ENCODE assay signal across 13 cellular contexts in the genomic region with DNA sequence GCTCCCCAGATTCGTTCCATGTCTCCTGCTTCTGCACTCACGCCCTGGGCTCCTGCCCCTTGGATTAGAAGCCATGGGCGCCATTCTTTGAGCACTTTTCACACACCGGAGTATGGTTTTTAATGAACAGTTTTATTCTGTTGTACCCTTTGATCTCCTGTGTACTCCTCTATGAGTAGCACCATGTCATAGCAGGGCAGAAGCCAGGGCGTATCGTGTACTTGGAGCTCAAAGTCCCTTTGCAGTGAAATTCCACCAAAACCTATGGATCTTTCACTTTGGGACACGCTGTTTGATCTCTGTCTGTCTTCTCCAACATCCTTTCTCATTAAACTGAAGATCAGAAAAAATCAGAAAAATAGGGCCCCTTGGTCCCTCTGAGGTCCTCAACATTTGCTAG.
"Had no signal": no experiment of that assay in that cellular context is flagged by ENCODE, and none has a peak within 500 bp of the region (broad histone marks: within the 10 kb centered on the region; RNA-seq: fewer than 3 reads in every experiment).

No MANE protein-coding gene starts in this region.

- H3K9me3 Mint-ChIP-seq: effector memory CD8-positive, alpha-beta T cell; natural killer cell; neural progenitor cell had no signal

- H3K27ac Mint-ChIP-seq: neural progenitor cell had no signal

- H3K27me3 ChIP-seq: esophagus squamous epithelium, gastroesophageal sphincter, neural progenitor cell, ovary, right atrium auricular region had no signal

- H3K27ac ChIP-seq: esophagus squamous epithelium, gastroesophageal sphincter, neural progenitor cell, ovary, right atrium auricular region had no signal

- H3K4me3 Mint-ChIP-seq: effector memory CD8-positive, alpha-beta T cell; natural killer cell; neural progenitor cell had no signal

- H3K36me3 Mint-ChIP-seq: natural killer cell, neural progenitor cell had no signal

- H3K36me3 ChIP-seq: esophagus squamous epithelium, gastroesophageal sphincter, neural progenitor cell, ovary, right atrium auricular region had no signal

- H3K27me3 Mint-ChIP-seq: effector memory CD8-positive, alpha-beta T cell had no signal

- H3K4me1 ChIP-seq: right atrium auricular region had no signal

- DNase-seq: effector memory CD8-positive, alpha-beta T cell; esophagus squamous epithelium; foreskin fibroblast; natural killer cell; nucleus accumbens; ovary; stimulated activated CD4-positive, alpha-beta T cell treated with anti-CD3 and anti-CD28 coated beads, Interleukin-2, amount 100 ng/mL, for 48 hours; stimulated activated naive CD4-positive, alpha-beta T cell treated with Interleukin-2 at 50 U/mL for 16 hours; trophoblast cell had no signal

- H3K9me3 ChIP-seq: esophagus squamous epithelium, gastroesophageal sphincter, ovary, right atrium auricular region had no signal

- H3K4me3 ChIP-seq: esophagus squamous epithelium, gastroesophageal sphincter, neural progenitor cell, ovary, right atrium auricular region, smooth muscle cell had no signal

- ATAC-seq: effector memory CD8-positive, alpha-beta T cell; gastroesophageal sphincter; natural killer cell had no signal
